ENCODE assay signal across 14 cellular contexts in the genomic region with DNA sequence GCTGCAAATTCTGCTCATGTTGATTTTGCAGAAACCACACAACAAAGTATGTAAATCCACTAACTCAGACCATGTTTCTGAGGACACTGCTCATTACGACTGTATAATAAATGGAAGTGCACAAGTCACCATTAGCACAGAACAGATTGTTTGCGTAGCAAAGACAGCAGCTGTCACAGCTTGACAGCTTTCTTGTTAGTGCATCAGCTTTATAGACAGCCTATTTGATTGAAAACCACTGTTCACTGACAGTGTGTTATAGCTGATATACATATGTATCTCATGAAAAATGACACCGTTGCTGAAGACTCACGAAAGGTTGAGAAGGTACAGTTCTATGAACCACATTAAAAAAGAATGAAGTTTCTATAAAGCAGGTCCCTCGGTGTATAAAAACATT.
DNase-seq lines count a peak whose midpoint lies in the region; ATAC-seq lines count a peak whose summit lies in the region.
"Had no signal": no experiment of that assay in that cellular context is flagged by ENCODE, and none has a peak within 500 bp of the region (broad histone marks: within the 10 kb centered on the region; RNA-seq: fewer than 3 reads in every experiment).

No MANE protein-coding gene starts in this region.

- ATAC-seq in GM21381 (IDR thresholded peaks at IDR 0.05; ENCODE audit: unreplicated experiment): no peak
- ATAC-seq in naive thymus-derived CD4-positive, alpha-beta T cell: no peak

- CTCF ChIA-PET in naive thymus-derived CD4-positive, alpha-beta T cell (lab: Charles Lee): no interaction called here

- no peak overlapping the region for H3K4me3 ChIP-seq in naive thymus-derived CD4-positive, alpha-beta T cell (ENCODE audit: low read length)
- H3K4me3 ChIP-seq: PC-9 had no signal

- no peaks in the 10 kb centered on the region for H3K4me1 Mint-ChIP-seq in naive thymus-derived CD4-positive, alpha-beta T cell

- peak; percentile 67 for DNase-seq in NCI-H345 (lab: John Stamatoyannopoulos, UW)
- DNase-seq in NCI-H345 treated with DMSO at 0.1 percent for 48 hours (lab: John Stamatoyannopoulos, UW; ENCODE audit: unreplicated experiment): no peak
- DNase-seq in NCI-H146 treated with DMSO at 0.1 percent for 48 hours (lab: John Stamatoyannopoulos, UW; ENCODE audit: unreplicated experiment): peak; percentile 93
- peak; percentile 82 for DNase-seq in NCI-H69 (lab: John Stamatoyannopoulos, UW)
- DNase-seq in GF-D8 (lab: John Stamatoyannopoulos, UW): no peak
- no peak for DNase-seq in naive thymus-derived CD4-positive, alpha-beta T cell
- DNase-seq: AML-193, HFFc6, KBM-7, NCI-H1048, NCI-H1930, PC-9 had no signal

- no peak overlapping the region for H3K4me3 Mint-ChIP-seq in naive thymus-derived CD4-positive, alpha-beta T cell
- H3K4me3 Mint-ChIP-seq: HFFc6 had no signal

- H3K36me3 Mint-ChIP-seq in naive thymus-derived CD4-positive, alpha-beta T cell: no peaks in the 10 kb centered on the region

- H3K27ac Mint-ChIP-seq in naive thymus-derived CD4-positive, alpha-beta T cell: no peak overlapping the region
- H3K27ac Mint-ChIP-seq: HFFc6 had no signal

- no peaks in the 10 kb centered on the region for H3K36me3 ChIP-seq in naive thymus-derived CD4-positive, alpha-beta T cell (ENCODE audit: control insufficient read depth in 2 of 3, insufficient read depth in 3 of 3, low read length in 3 of 3)

- no peaks in the 10 kb centered on the region for H3K27me3 Mint-ChIP-seq in naive thymus-derived CD4-positive, alpha-beta T cell

- no peaks in the 10 kb centered on the region for H3K9me3 ChIP-seq in naive thymus-derived CD4-positive, alpha-beta T cell (ENCODE audit: control insufficient read depth in 2 of 3, low read length in 3 of 3)

- no peaks in the 10 kb centered on the region for H3K27me3 ChIP-seq in naive thymus-derived CD4-positive, alpha-beta T cell (ENCODE audit: control insufficient read depth in 2 of 2, insufficient read depth in 2 of 2, low read length in 2 of 2)

- POLR2A ChIA-PET in naive thymus-derived CD4-positive, alpha-beta T cell (lab: Charles Lee): no interaction called here

- H3K4me1 ChIP-seq in naive thymus-derived CD4-positive, alpha-beta T cell (ENCODE audit: control insufficient read depth in 2 of 2, insufficient read depth in 2 of 2, low read length in 2 of 2): no peaks in the 10 kb centered on the region

- intact Hi-C loops in naive thymus-derived CD4-positive, alpha-beta T cell (cut with micrococcal nuclease): no loop called here

- peaks cover 0 to 3% (median 0%) of the 10 kb centered on the region in 11 donors for H3K9me3 Mint-ChIP-seq in naive thymus-derived CD4-positive, alpha-beta T cell

- no peak overlapping the region for H3K27ac ChIP-seq in naive thymus-derived CD4-positive, alpha-beta T cell (ENCODE audit: low read depth, low read length)
- H3K27ac ChIP-seq: HL-60, PC-9 had no signal

Comparison
In these comparisons a context has a peak if more than half of its experiments do, and no peak if none do; other contexts are left out.
1. DNase-seq: peak in NCI-H345 (single experiment), NCI-H146 treated with DMSO at 0.1 percent for 48 hours (single experiment) and NCI-H69 (single experiment); none in NCI-H345 treated with DMSO at 0.1 percent for 48 hours (single experiment), GF-D8 (single experiment) and naive thymus-derived CD4-positive, alpha-beta T cell (0 of 9).